In the genomic region with DNA sequence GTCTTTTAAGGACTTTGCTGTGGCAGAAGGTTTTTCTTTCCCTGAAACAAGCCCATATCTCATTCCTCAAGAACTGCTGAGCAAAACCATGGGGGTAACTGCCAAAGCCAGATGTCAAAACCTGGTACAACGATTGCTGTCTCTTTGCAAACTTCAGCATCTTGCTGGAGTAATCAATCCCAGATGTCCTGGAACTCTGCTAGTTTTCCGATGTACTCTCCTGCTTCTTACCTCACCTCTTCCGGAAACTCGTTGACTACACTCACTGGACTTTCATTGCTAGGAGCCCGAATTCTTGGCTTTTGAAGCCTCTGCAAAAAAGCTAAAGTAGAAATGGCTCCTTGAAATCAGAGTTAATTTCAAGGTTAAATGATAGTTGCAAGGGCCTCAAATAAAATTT, we compare ENCODE assay signal across 23 cellular contexts. TPM values are rescaled to one million over a fixed set of nuclear protein-coding genes. Genes with fewer than 3 reads are reported as not detected.
DNase-seq lines count a peak whose midpoint lies in the region; ATAC-seq, FAIRE-seq and TF ChIP-seq lines count a peak whose summit lies in the region.
"Had no signal": no experiment of that assay in that cellular context is flagged by ENCODE, and none has a peak within 500 bp of the region (broad histone marks: within the 10 kb centered on the region; RNA-seq: fewer than 3 reads in every experiment).

No MANE protein-coding gene starts in this region.

- peak overlapping the region; percentile 42 to 77 (median 51) for H3K27ac Mint-ChIP-seq in nephron
- no peak overlapping the region for H3K27ac Mint-ChIP-seq in Caco-2 (ENCODE audit: unreplicated experiment)
- H3K27ac Mint-ChIP-seq: activated CD8-positive, alpha-beta T cell treated with anti-CD3 and anti-CD28 coated beads, Interleukin-2, amount 10 ng/mL, durations not matched to agents 7 days and 5 days; activated naive CD4-positive, alpha-beta T cell treated with anti-CD3 and anti-CD28 coated beads, Interleukin-2, amount 50 U/mL, for 72 hours; H9; stimulated activated naive B cell treated with anti-CD40 and anti-IgM and Interleukin-4, amounts not matched to agents 10 μg/mL and 1 μg/mL and 100 μg/mL, for 72 hours; T-helper 2 cell treated with Interferon-gamma antibody and Interleukin-4, amounts not matched to agents 5 μg/mL and 100 μg/mL, for 36 hours had no signal

- no peaks in the 10 kb centered on the region for H3K36me3 ChIP-seq in Caco-2 (ENCODE audit: control insufficient read depth, insufficient read depth, low read length)
- H3K36me3 ChIP-seq: tibial nerve had no signal

- H3K4me3 ChIP-seq in AG09309 (ENCODE audit: control insufficient read depth, low read depth, low read length) (no peak overlapping the region), cardiac fibroblast (replicated peaks in 1 of 2; ENCODE audit: low read depth in 2 of 2, low read length in 2 of 2) (no peak overlapping the region), Caco-2 (ENCODE audit: low read depth, low read length) (no peak overlapping the region)
- H3K4me3 ChIP-seq: mucosa of descending colon, tibial nerve had no signal

- DNase-seq in AG09309 (ENCODE audit: low read depth) (peak; percentile 94), H54 (ENCODE audit: insufficient read length, low spot score) (no peak), cardiac fibroblast (ENCODE audit: low read depth in 2 of 2) (peak; percentile 75 to 90), amygdala (lab: John Stamatoyannopoulos, UW) (no peak), Caco-2 (no peak), cortex of kidney (lab: John Stamatoyannopoulos, UW) (no peak)
- DNase-seq: activated CD4-positive, CD25-positive, alpha-beta regulatory T cell; activated CD8-positive, alpha-beta T cell treated with anti-CD3 and anti-CD28 coated beads, Interleukin-2, amount 10 ng/mL, durations not matched to agents 7 days and 5 days; activated T-cell treated with anti-CD3 and anti-CD28 coated beads, Interleukin-2, amount 50 U/mL, for 48 hours; AML-193; caudate nucleus; foreskin melanocyte; H9; KBM-7; mucosa of descending colon; NCI-H526 treated with DMSO at 0.1 percent for 48 hours; stimulated activated naive B cell treated with anti-CD40 and anti-IgM and Interleukin-4, amounts not matched to agents 10 μg/mL and 1 μg/mL and 100 μg/mL, for 72 hours had no signal

- H3K4me1 Mint-ChIP-seq in nephron (peaks cover 11% of the 10 kb centered on the region), Caco-2 (ENCODE audit: low read depth, unreplicated experiment) (no peaks in the 10 kb centered on the region)
- H3K4me1 Mint-ChIP-seq: stimulated activated naive B cell treated with anti-CD40 and anti-IgM and Interleukin-4, amounts not matched to agents 10 μg/mL and 1 μg/mL and 100 μg/mL, for 72 hours had no signal

- POLR2A ChIA-PET in Caco-2 (lab: Charles Lee) = no interaction called here

- H3K27me3 Mint-ChIP-seq in nephron (ENCODE audit: low read depth) = no peaks in the 10 kb centered on the region
- H3K27me3 Mint-ChIP-seq in Caco-2 (ENCODE audit: insufficient read depth, unreplicated experiment) = no peaks in the 10 kb centered on the region
- H3K27me3 Mint-ChIP-seq: stimulated activated naive B cell treated with anti-CD40 and anti-IgM and Interleukin-4, amounts not matched to agents 10 μg/mL and 1 μg/mL and 100 μg/mL, for 72 hours had no signal

- no peak for ATAC-seq in activated CD4-positive, CD25-positive, alpha-beta regulatory T cell treated with anti-CD3 and anti-CD28 coated beads, Interleukin-2, amount 50 U/mL, for 24 hours
- ATAC-seq: activated CD8-positive, alpha-beta T cell treated with anti-CD3 and anti-CD28 coated beads, Interleukin-2, amount 10 ng/mL, durations not matched to agents 7 days and 5 days; activated naive CD4-positive, alpha-beta T cell treated with anti-CD3 and anti-CD28 coated beads, Interleukin-2, amount 50 U/mL, for 72 hours; mucosa of descending colon; stimulated activated naive B cell treated with anti-CD40 and anti-IgM and Interleukin-4, amounts not matched to agents 10 μg/mL and 1 μg/mL and 100 μg/mL, for 72 hours had no signal

- no peaks in the 10 kb centered on the region for H3K27me3 ChIP-seq in Caco-2 (replicated peaks; ENCODE audit: control insufficient read depth, insufficient read depth, low read length)
- H3K27me3 ChIP-seq: tibial nerve had no signal

- peaks cover 7% of the 10 kb centered on the region; the same call in 1 of the 2 replicates for H3K4me1 ChIP-seq in Caco-2

- H3K4me3 Mint-ChIP-seq in nephron (no peak overlapping the region), Caco-2 (ENCODE audit: unreplicated experiment) (no peak overlapping the region)
- H3K4me3 Mint-ChIP-seq: activated CD8-positive, alpha-beta T cell treated with anti-CD3 and anti-CD28 coated beads, Interleukin-2, amount 10 ng/mL, durations not matched to agents 7 days and 5 days; H9; stimulated activated naive B cell treated with anti-CD40 and anti-IgM and Interleukin-4, amounts not matched to agents 10 μg/mL and 1 μg/mL and 100 μg/mL, for 72 hours; T-helper 2 cell treated with Interferon-gamma antibody and Interleukin-4, amounts not matched to agents 5 μg/mL and 100 μg/mL, for 36 hours had no signal

- no peaks in the 10 kb centered on the region for H3K9me3 Mint-ChIP-seq in nephron
- no peaks in the 10 kb centered on the region for H3K9me3 Mint-ChIP-seq in Caco-2 (ENCODE audit: unreplicated experiment)
- H3K9me3 Mint-ChIP-seq: activated naive CD4-positive, alpha-beta T cell treated with anti-CD3 and anti-CD28 coated beads, Interleukin-2, amount 50 U/mL, for 72 hours; H9; stimulated activated naive B cell treated with anti-CD40 and anti-IgM and Interleukin-4, amounts not matched to agents 10 μg/mL and 1 μg/mL and 100 μg/mL, for 72 hours; T-helper 2 cell treated with Interferon-gamma antibody and Interleukin-4, amounts not matched to agents 5 μg/mL and 100 μg/mL, for 36 hours had no signal

- no peaks in the 10 kb centered on the region for H3K9me3 ChIP-seq in Caco-2
- H3K9me3 ChIP-seq: mucosa of descending colon, tibial nerve had no signal

- intact Hi-C loops in Caco-2 (cut with micrococcal nuclease; ENCODE audit: unreplicated experiment) = no loop called here

- BruUV-seq in Caco-2 (replicated peaks; lab: Mats Ljungman, UMichigan) = no TSS peak

- H3K36me3 Mint-ChIP-seq in nephron (ENCODE audit: low read depth) = no peaks in the 10 kb centered on the region
- H3K36me3 Mint-ChIP-seq in Caco-2 (ENCODE audit: insufficient read depth, unreplicated experiment) = no peaks in the 10 kb centered on the region
- H3K36me3 Mint-ChIP-seq: activated naive CD4-positive, alpha-beta T cell treated with anti-CD3 and anti-CD28 coated beads, Interleukin-2, amount 50 U/mL, for 72 hours had no signal

- CTCF ChIA-PET in Caco-2 (lab: Charles Lee) = no interaction called here

- peak; percentile 43 for FAIRE-seq in H54 (lab: Jason Lieb, UNC)
- FAIRE-seq: GM19239 had no signal

- TF ChIP-seq CTCF in AG09309 (IDR thresholded peaks at IDR 0.05; ENCODE audit: control insufficient read depth, insufficient read depth, low read depth, low read length, missing control alignments) (no peak), cardiac fibroblast (IDR thresholded peaks at IDR 0.05; ENCODE audit: low read depth, low read length) (no peak), nephron (IDR thresholded peaks at IDR 0.05; ENCODE audit: unreplicated experiment in 3 of 3) (no peak), Caco-2 (IDR thresholded peaks at IDR 0.05; ENCODE audit: insufficient read depth in 1 of 2, low read depth in 1 of 2, low read length in 1 of 2, severe bottlenecking in 1 of 2, unreplicated experiment in 1 of 2) (no peak)

- no peak for TF ChIP-seq POLR2A in H54 (IDR thresholded peaks at IDR 0.05; ENCODE audit: low read depth, low read length)

RNA-seq across cellular contexts. Expression of gene RAD1, which starts 23.3 kb away (rescaled TPM):
- total RNA-seq in Caco-2 (2022) = 29.1 and 34.4 TPM in 2 replicates

RNA-seq across cellular contexts. Expression of gene BRIX1, which starts 23.5 kb away (rescaled TPM):
- 56.5 and 61.1 TPM in 2 replicates for total RNA-seq in Caco-2 (2022)

RNA-seq across cellular contexts. Expression of gene DNAJC21, which starts 37.4 kb away (rescaled TPM):
- total RNA-seq in Caco-2 (2022) = 62.3 and 66.0 TPM in 2 replicates

RNA-seq across cellular contexts. Expression of gene TTC23L, which starts 53.0 kb away (rescaled TPM):
- 0.09 and 0.72 TPM in 2 replicates for total RNA-seq in Caco-2 (2022)
- total RNA-seq: activated CD8-positive, alpha-beta T cell treated with anti-CD3 and anti-CD28 coated beads, Interleukin-2, amount 10 ng/mL, durations not matched to agents 7 days and 5 days had no signal

Comparison
In these comparisons a context has a peak if more than half of its experiments do, and no peak if none do; other contexts are left out.
1. DNase-seq: peak in AG09309 (single experiment) and cardiac fibroblast (2 of 2); none in H54 (single experiment), amygdala (0 of 56), Caco-2 (0 of 2) and cortex of kidney (single experiment).